In genomic region chr20:57439993-57440392, GRCh38 we compare ENCODE assay signal across 11 cellular contexts. TPM values are rescaled to one million over a fixed set of nuclear protein-coding genes. Genes with fewer than 3 reads are reported as not detected.
DNase-seq lines count a peak whose midpoint lies in the region; ATAC-seq and TF ChIP-seq lines count a peak whose summit lies in the region.
"Had no signal": no experiment of that assay in that cellular context is flagged by ENCODE, and none has a peak within 500 bp of the region (broad histone marks: within the 10 kb centered on the region; RNA-seq: fewer than 3 reads in every experiment).

No MANE protein-coding gene starts in this region.

- H3K27me3 Mint-ChIP-seq in activated B cell treated with CpG ODN at 0.5 μM for 24 hours (no peaks in the 10 kb centered on the region), nephron (ENCODE audit: low read depth) (peaks cover 13% of the 10 kb centered on the region)
- H3K27me3 Mint-ChIP-seq: activated naive CD8-positive, alpha-beta T cell; effector memory CD8-positive, alpha-beta T cell; T-cell had no signal

- H3K27ac ChIP-seq in coronary artery: peak overlapping the region; percentile 87 to 98
- peak overlapping the region; percentile 88 to 95 for H3K27ac ChIP-seq in tibial artery
- H3K27ac ChIP-seq in mesendoderm (ENCODE audit: low read depth, low read length): no peak overlapping the region

- ATAC-seq in activated B cell treated with CpG ODN at 0.5 μM for 24 hours (ENCODE audit: low read depth) (no peak), HG03571 (IDR thresholded peaks at IDR 0.05; ENCODE audit: unreplicated experiment) (no peak)
- ATAC-seq: effector memory CD8-positive, alpha-beta T cell; T-cell had no signal

- H4K8ac ChIP-seq in mesendoderm (ENCODE audit: low read depth, low read length): no peak overlapping the region

- WGBS in mesendoderm (ENCODE audit: extremely low coverage, insufficient coverage, low lambda C conversion rate): no CpG with 5 or more reads among the region's 7 CpGs

- no peak overlapping the region for H2AK5ac ChIP-seq in mesendoderm (ENCODE audit: low read length)

- H3K23ac ChIP-seq in mesendoderm (ENCODE audit: low read length): no peak overlapping the region

- no peak overlapping the region for H3K4ac ChIP-seq in mesendoderm (ENCODE audit: low read depth, low read length)

- H3K79me2 ChIP-seq in mesendoderm (ENCODE audit: control insufficient read depth, insufficient read depth, low read length): no peaks in the 10 kb centered on the region

- H3K9me3 Mint-ChIP-seq in activated B cell treated with CpG ODN at 0.5 μM for 24 hours (no peaks in the 10 kb centered on the region), nephron (peaks cover 9% of the 10 kb centered on the region)
- H3K9me3 Mint-ChIP-seq: effector memory CD8-positive, alpha-beta T cell; T-cell had no signal

- H3K9me3 ChIP-seq in tibial artery: no peaks in the 10 kb centered on the region

- H3K27ac Mint-ChIP-seq in activated B cell treated with CpG ODN at 0.5 μM for 24 hours: peak overlapping the region; percentile 68
- H3K27ac Mint-ChIP-seq in nephron: peak overlapping the region in 2 of 3 experiments; percentile 71 to 76
- H3K27ac Mint-ChIP-seq: activated naive CD8-positive, alpha-beta T cell had no signal

- no peak overlapping the region for H2BK5ac ChIP-seq in mesendoderm (ENCODE audit: low read length)

- H3K36me3 Mint-ChIP-seq in activated B cell treated with CpG ODN at 0.5 μM for 24 hours (ENCODE audit: low read depth) (no peaks in the 10 kb centered on the region), nephron (ENCODE audit: low read depth) (no peaks in the 10 kb centered on the region)
- H3K36me3 Mint-ChIP-seq: activated naive CD8-positive, alpha-beta T cell; T-cell had no signal

- H3K4me1 Mint-ChIP-seq in activated B cell treated with CpG ODN at 0.5 μM for 24 hours: peaks cover 20% of the 10 kb centered on the region
- peaks cover 39% of the 10 kb centered on the region for H3K4me1 Mint-ChIP-seq in nephron

- H2BK15ac ChIP-seq in mesendoderm (replicated peaks; ENCODE audit: low read depth): no peak overlapping the region

- no peaks in the 10 kb centered on the region for H3K27me3 ChIP-seq in tibial artery
- no peaks in the 10 kb centered on the region for H3K27me3 ChIP-seq in mesendoderm (ENCODE audit: insufficient read depth, low read length, poor library complexity)

- H3K4me3 Mint-ChIP-seq in activated B cell treated with CpG ODN at 0.5 μM for 24 hours: no peak overlapping the region
- H3K4me3 Mint-ChIP-seq in nephron: no peak overlapping the region
- H3K4me3 Mint-ChIP-seq: activated naive CD8-positive, alpha-beta T cell; effector memory CD8-positive, alpha-beta T cell; T-cell had no signal

- no peaks in the 10 kb centered on the region for H3K79me1 ChIP-seq in mesendoderm (ENCODE audit: low read length)

- H4K5ac ChIP-seq in mesendoderm (ENCODE audit: low read length): no peak overlapping the region

- H3K4me3 ChIP-seq in coronary artery: no peak overlapping the region
- no peak overlapping the region for H3K4me3 ChIP-seq in tibial artery
- H3K4me3 ChIP-seq in mesendoderm (ENCODE audit: low read length): no peak overlapping the region

- H3K36me3 ChIP-seq in tibial artery (no peaks in the 10 kb centered on the region), mesendoderm (ENCODE audit: control insufficient read depth, insufficient read depth, low read length) (no peaks in the 10 kb centered on the region)

- POLR2A ChIA-PET in activated B cell treated with CpG ODN at 0.5 μM for 24 hours (lab: Charles Lee): no interaction called here

- TF ChIP-seq CTCF in activated B cell treated with CpG ODN at 0.5 μM for 24 hours (IDR thresholded peaks at IDR 0.05) (no peak), coronary artery (IDR thresholded peaks at IDR 0.05) (no peak), nephron (IDR thresholded peaks at IDR 0.05; ENCODE audit: unreplicated experiment in 3 of 3) (no peak), tibial artery (IDR thresholded peaks at IDR 0.05) (no peak)

- H3K18ac ChIP-seq in mesendoderm (ENCODE audit: low read length): no peak overlapping the region

- H3K4me1 ChIP-seq in tibial artery (peaks cover 16 to 85% (median 70%) of the 10 kb centered on the region in 4 donors), mesendoderm (ENCODE audit: control insufficient read depth, low read depth, low read length) (no peaks in the 10 kb centered on the region)

- intact Hi-C loops in activated B cell treated with CpG ODN at 0.5 μM for 24 hours (cut with micrococcal nuclease) (no loop called here), tibial artery (cut with DNase I; ENCODE audit: low total_unique reads) (no loop called here)

- DNase-seq in activated B cell treated with CpG ODN at 0.5 μM for 24 hours: no peak
- DNase-seq in coronary artery (ENCODE audit: low spot score): no peak
- DNase-seq in tibial artery: no peak
- DNase-seq in activated gamma-delta T cell (lab: John Stamatoyannopoulos, UW): no peak
- no peak for DNase-seq in mesendoderm
- DNase-seq: effector memory CD8-positive, alpha-beta T cell; NCI-H524 treated with DMSO at 0.1 percent for 48 hours; T-cell had no signal

- H3K9ac ChIP-seq in mesendoderm (ENCODE audit: low read length): no peak overlapping the region

- CTCF ChIA-PET in activated B cell treated with CpG ODN at 0.5 μM for 24 hours (lab: Charles Lee): no interaction called here

- H3K4me2 ChIP-seq in mesendoderm (ENCODE audit: low read length): no peak overlapping the region

- no peak overlapping the region for H3K56ac ChIP-seq in mesendoderm (ENCODE audit: low read length)

- no peak overlapping the region for H2BK120ac ChIP-seq in mesendoderm (ENCODE audit: low read depth, low read length)

RNA-seq across cellular contexts. Expression of gene RBM38, which starts 48.8 kb away (rescaled TPM):
- 69.6 and 70.7 TPM in 2 replicates for total RNA-seq in activated B cell treated with CpG ODN at 0.5 μM for 24 hours
- 60.0 TPM for polyA plus RNA-seq in mesendoderm (2013, experiment 1 of 2)
- 60.7 TPM for polyA plus RNA-seq in mesendoderm (2013, experiment 2 of 2)
